In the genomic region with DNA sequence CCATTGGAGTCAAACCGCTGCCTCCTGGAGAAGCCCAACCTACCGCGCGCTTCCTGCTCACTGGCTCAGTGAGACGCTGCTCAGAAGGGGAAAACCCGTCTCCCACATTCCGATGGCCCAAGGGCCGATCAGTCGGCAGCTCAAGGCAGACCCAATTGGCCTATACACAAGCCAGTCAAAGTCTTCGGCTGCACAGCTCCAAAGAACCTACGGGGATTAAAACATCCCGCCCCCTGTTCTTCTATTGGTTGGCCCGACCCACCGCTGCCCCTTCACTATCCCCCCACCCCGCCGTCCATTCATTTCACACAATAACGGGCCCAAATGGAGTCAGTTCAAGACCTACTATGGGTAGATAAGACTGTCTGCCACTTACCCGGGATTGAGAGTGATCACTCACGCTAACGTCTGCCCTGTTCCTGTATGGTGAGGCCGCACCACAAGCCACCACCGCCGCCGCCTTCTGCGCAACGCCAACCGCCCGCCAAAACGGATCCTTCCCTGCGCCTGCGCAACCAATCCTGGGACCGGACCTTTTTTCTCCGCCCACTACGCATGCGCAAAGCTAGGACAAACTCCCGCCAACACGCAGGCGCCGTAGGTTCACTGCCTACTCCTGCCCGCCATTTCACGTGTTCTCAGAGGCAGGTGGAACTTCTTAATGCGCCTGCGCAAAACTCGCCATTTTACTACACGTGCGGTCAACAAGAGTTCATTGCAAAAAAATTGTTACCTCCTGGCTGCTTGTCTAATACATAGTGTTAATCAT, we compare ENCODE assay signal across 8 cellular contexts. TPM values are rescaled to one million over a fixed set of nuclear protein-coding genes. Genes with fewer than 3 reads are reported as not detected.
DNase-seq lines count a peak whose midpoint lies in the region; ATAC-seq and TF ChIP-seq lines count a peak whose summit lies in the region.

A gene (minus strand): TSS at position 491 of the 769 bp plus-strand sequence. CDS start 22,472 bp downstream, outside the sequence.

- H3K9me3 Mint-ChIP-seq in endothelial cell (ENCODE audit: unreplicated experiment): no peaks in the 10 kb centered on the region

- H3K36me3 ChIP-seq in HUES48 (ENCODE audit: control insufficient read depth, insufficient read depth, low read length): peaks cover 52% of the 10 kb centered on the region
- peaks cover 61% of the 10 kb centered on the region for H3K36me3 ChIP-seq in NT2/D1 (ENCODE audit: insufficient read depth, insufficient read length, low read length)
- peaks cover 49% of the 10 kb centered on the region for H3K36me3 ChIP-seq in mesodermal cell (ENCODE audit: control insufficient read depth, insufficient read depth, low read length)

- no peak within 1 kb of the TSS for H3K4me3 Mint-ChIP-seq in endothelial cell (ENCODE audit: unreplicated experiment)

- H3K36me3 Mint-ChIP-seq in endothelial cell (ENCODE audit: low read depth, unreplicated experiment): peaks cover 40% of the 10 kb centered on the region

- H3K27me3 ChIP-seq in HUES48 (ENCODE audit: control insufficient read depth, insufficient read depth, low read length) (no peaks in the 10 kb centered on the region), NT2/D1 (ENCODE audit: insufficient read depth, insufficient read length) (no peaks in the 10 kb centered on the region)

- in situ Hi-C loops in Caki2 (cut with HindIII; ENCODE audit: low pct_unique_long_range_greater_than_20kb, low sequenced_read_pairs): no loop called here

- WGBS in mesodermal cell (ENCODE audit: insufficient coverage in 2 of 2), 2 experiments: 0% methylated on average over 38 to 39 of the region's 46 CpGs

- H3K4me1 Mint-ChIP-seq in endothelial cell (ENCODE audit: unreplicated experiment): peaks cover 43% of the 10 kb centered on the region

- H3K9me3 ChIP-seq in HUES48 (ENCODE audit: control insufficient read depth, insufficient read depth, low read length) (no peaks in the 10 kb centered on the region), NT2/D1 (ENCODE audit: insufficient read depth, low read length) (no peaks in the 10 kb centered on the region), mesodermal cell (ENCODE audit: control insufficient read depth, low read length) (no peaks in the 10 kb centered on the region)

- H3K27ac ChIP-seq in HUES48 (ENCODE audit: low read depth, low read length): peak within 1 kb of the TSS; percentile 97
- peak within 1 kb of the TSS; percentile 96 for H3K27ac ChIP-seq in mesodermal cell (ENCODE audit: low read depth, low read length, severe bottlenecking)

- DNase-seq in Caki2 (ENCODE audit: low read depth) (peak; percentile 99), NT2/D1 (ENCODE audit: low read depth, low spot score) (peak; percentile 97), endothelial cell (ENCODE audit: low spot score) (peak; percentile 99)
- DNase-seq in activated CD8-positive, alpha-beta memory T cell treated with anti-CD3 and anti-CD28 coated beads, Interleukin-2, amount 50 U/mL, for 1 hour (ENCODE audit: extremely low read depth): peak; percentile 100
- peak; percentile 99 for DNase-seq in stimulated activated CD8-positive, alpha-beta memory T cell treated with anti-CD3 and anti-CD28 coated beads, Interleukin-15, amount 100 ng/mL, for 4 hours (ENCODE audit: low read depth in 2 of 2)

- H3K27me3 Mint-ChIP-seq in endothelial cell (ENCODE audit: unreplicated experiment): peaks cover 5% of the 10 kb centered on the region

- H3K9ac ChIP-seq in HUES48 (ENCODE audit: low read depth, low read length) (peak within 1 kb of the TSS; percentile 100), NT2/D1 (ENCODE audit: insufficient read length, low read depth) (peak within 1 kb of the TSS; percentile 99)

- TF ChIP-seq CTCF in endothelial cell (IDR thresholded peaks at IDR 0.05; ENCODE audit: unreplicated experiment): no peak

- no peak within 1 kb of the TSS for H3K27ac Mint-ChIP-seq in endothelial cell (ENCODE audit: unreplicated experiment)

- H3K4me3 ChIP-seq in HUES48 (ENCODE audit: low read depth, low read length): peak within 1 kb of the TSS; percentile 95
- peak within 1 kb of the TSS; percentile 98 for H3K4me3 ChIP-seq in NT2/D1 (ENCODE audit: insufficient read length, low read depth)
- H3K4me3 ChIP-seq in mesodermal cell (ENCODE audit: extremely low read depth, insufficient read depth, low read length, poor library complexity, severe bottlenecking): peak within 1 kb of the TSS; percentile 74

- peaks cover 24% of the 10 kb centered on the region for H3K4me1 ChIP-seq in HUES48 (ENCODE audit: control insufficient read depth, insufficient read depth, low read length)
- H3K4me1 ChIP-seq in NT2/D1 (ENCODE audit: insufficient read depth, insufficient read length): peaks cover 2% of the 10 kb centered on the region
- peaks cover 17% of the 10 kb centered on the region for H3K4me1 ChIP-seq in mesodermal cell (ENCODE audit: control insufficient read depth, insufficient read depth, low read length, poor library complexity, severe bottlenecking)

- peak; percentile 75 for ATAC-seq in GM21423 (IDR thresholded peaks at IDR 0.05; ENCODE audit: unreplicated experiment)

RNA-seq across cellular contexts. Expression of the gene that starts here (rescaled TPM):
- 40.4 and 44.3 TPM in 2 replicates for total RNA-seq in Caki2 (2014; rRNA removed; shearing (Covaris generic); ENCODE audit: low replicate concordance)
- total RNA-seq in endothelial cell (ENCODE audit: unreplicated experiment): 173 TPM
- 70.9 TPM for polyA plus RNA-seq in mesodermal cell (2013, experiment 1 of 2)
- 64.6 TPM for polyA plus RNA-seq in mesodermal cell (2013, experiment 2 of 2)

Comparison
In these comparisons a context has a peak if more than half of its experiments do, and no peak if none do; other contexts are left out.
1. Peak in every context shown above with its lines: DNase-seq, ATAC-seq, H3K4me3 ChIP-seq and H3K27ac ChIP-seq.